In genomic region chr2:43534569-43534968, GRCh38 we compare ENCODE assay signal across 1 cellular context.
TF ChIP-seq lines count a peak whose summit lies in the region.

No MANE protein-coding gene starts in this region.

TF ChIP-seq in liver, 16 proteins besides CTCF, POLR2A, EP300 and RAD21 (continued from another document):
- TF ChIP-seq REST (IDR thresholded peaks at IDR 0.05): no peak
- peak; percentile 23 for TF ChIP-seq YY1 (IDR thresholded peaks at IDR 0.05)
- peak; percentile 75 for TF ChIP-seq FOXA2 (IDR thresholded peaks at IDR 0.05)
- TF ChIP-seq JUND (IDR thresholded peaks at IDR 0.05): peak in 1 of 2 donors; percentile 20
- no peak for TF ChIP-seq ZBTB33 (IDR thresholded peaks at IDR 0.05)
- TF ChIP-seq NR2F2 (IDR thresholded peaks at IDR 0.05): no peak
- TF ChIP-seq TAF1 (conservative IDR thresholded peaks at IDR 0.05): no peak
- TF ChIP-seq RXRA (IDR thresholded peaks at IDR 0.05): peak in 1 of 2 donors; percentile 55
- TF ChIP-seq EGR1 (IDR thresholded peaks at IDR 0.05; ENCODE audit: low read depth in 2 of 2): no peak
- no peak for TF ChIP-seq HNF4G (IDR thresholded peaks at IDR 0.05)
- no peak for TF ChIP-seq GABPA (IDR thresholded peaks at IDR 0.05 in 1 of 2, conservative IDR thresholded peaks at IDR 0.05 in 1 of 2)
